1 cellular context compared by ENCODE assay signal in genomic region chr9:133428579-133429215, GRCh38.
A peak's percentile ranks its signal among the peaks of the same experiment; 100 is the strongest.
TF ChIP-seq lines count a peak whose summit lies in the region.

No MANE protein-coding gene starts in this region.

TF ChIP-seq in GM12878, 131 proteins besides CTCF, POLR2A, EP300 and RAD21:
- peak; percentile 33 for TF ChIP-seq USF1 (IDR thresholded peaks at IDR 0.05; ENCODE audit: borderline replicate concordance, extremely low read length, insufficient read depth, low read depth, low read length)
- peak in 1 of 2 experiments; percentile 76; a peak in 2 of 4 replicates for TF ChIP-seq BHLHE40 (IDR thresholded peaks at IDR 0.05; ENCODE audit: borderline replicate concordance in 1 of 2, low read depth in 2 of 2, low read length in 1 of 2)
- no peak for TF ChIP-seq ATF7 (IDR thresholded peaks at IDR 0.05; ENCODE audit: low read depth)
- 0 out of 2 replicates have a peak, but pooled peaks have one; percentile 12 for TF ChIP-seq TCF3 (IDR thresholded peaks at IDR 0.05; ENCODE audit: borderline replicate concordance, insufficient read depth, low read depth, low read length)
- TF ChIP-seq MLLT1 (IDR thresholded peaks at IDR 0.05): no peak
- no peak for TF ChIP-seq SIX5 (IDR thresholded peaks at IDR 0.05; ENCODE audit: low read depth, low read length, severe bottlenecking)
- no peak for TF ChIP-seq YBX1 (IDR thresholded peaks at IDR 0.05)
- no peak for TF ChIP-seq PML (IDR thresholded peaks at IDR 0.05; ENCODE audit: low read length)
- no peak for TF ChIP-seq RUNX3 (IDR thresholded peaks at IDR 0.05; ENCODE audit: low read length)
- TF ChIP-seq IKZF1 (conservative IDR thresholded peaks at IDR 0.05): 0 out of 2 replicates have a peak, but pooled peaks have one; percentile 27
- TF ChIP-seq KDM1A (IDR thresholded peaks at IDR 0.05; ENCODE audit: borderline replicate concordance): no peak
- no peak for TF ChIP-seq FOXK2 (IDR thresholded peaks at IDR 0.05)
- TF ChIP-seq, protein P1, sequence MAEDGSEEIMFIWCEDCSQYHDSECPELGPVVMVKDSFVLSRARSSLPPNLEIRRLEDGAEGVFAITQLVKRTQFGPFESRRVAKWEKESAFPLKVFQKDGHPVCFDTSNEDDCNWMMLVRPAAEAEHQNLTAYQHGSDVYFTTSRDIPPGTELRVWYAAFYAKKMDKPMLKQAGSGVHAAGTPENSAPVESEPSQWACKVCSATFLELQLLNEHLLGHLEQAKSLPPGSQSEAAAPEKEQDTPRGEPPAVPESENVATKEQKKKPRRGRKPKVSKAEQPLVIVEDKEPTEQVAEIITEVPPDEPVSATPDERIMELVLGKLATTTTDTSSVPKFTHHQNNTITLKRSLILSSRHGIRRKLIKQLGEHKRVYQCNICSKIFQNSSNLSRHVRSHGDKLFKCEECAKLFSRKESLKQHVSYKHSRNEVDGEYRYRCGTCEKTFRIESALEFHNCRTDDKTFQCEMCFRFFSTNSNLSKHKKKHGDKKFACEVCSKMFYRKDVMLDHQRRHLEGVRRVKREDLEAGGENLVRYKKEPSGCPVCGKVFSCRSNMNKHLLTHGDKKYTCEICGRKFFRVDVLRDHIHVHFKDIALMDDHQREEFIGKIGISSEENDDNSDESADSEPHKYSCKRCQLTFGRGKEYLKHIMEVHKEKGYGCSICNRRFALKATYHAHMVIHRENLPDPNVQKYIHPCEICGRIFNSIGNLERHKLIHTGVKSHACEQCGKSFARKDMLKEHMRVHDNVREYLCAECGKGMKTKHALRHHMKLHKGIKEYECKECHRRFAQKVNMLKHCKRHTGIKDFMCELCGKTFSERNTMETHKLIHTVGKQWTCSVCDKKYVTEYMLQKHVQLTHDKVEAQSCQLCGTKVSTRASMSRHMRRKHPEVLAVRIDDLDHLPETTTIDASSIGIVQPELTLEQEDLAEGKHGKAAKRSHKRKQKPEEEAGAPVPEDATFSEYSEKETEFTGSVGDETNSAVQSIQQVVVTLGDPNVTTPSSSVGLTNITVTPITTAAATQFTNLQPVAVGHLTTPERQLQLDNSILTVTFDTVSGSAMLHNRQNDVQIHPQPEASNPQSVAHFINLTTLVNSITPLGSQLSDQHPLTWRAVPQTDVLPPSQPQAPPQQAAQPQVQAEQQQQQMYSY (CRISPR knock-in tag; IDR thresholded peaks at IDR 0.05): no peak
- no peak for TF ChIP-seq STAT3 (IDR thresholded peaks at IDR 0.05; ENCODE audit: low read depth, low read length)
TF ChIP-seq in GM12878: peak in this region for 4.
